20 cellular contexts compared by ENCODE assay signal in genomic region chrX:45956222-45956867, GRCh38.
DNase-seq lines count a peak whose midpoint lies in the region; ATAC-seq, FAIRE-seq and TF ChIP-seq lines count a peak whose summit lies in the region.
"Had no signal": no experiment of that assay in that cellular context is flagged by ENCODE, and none has a peak within 500 bp of the region (broad histone marks: within the 10 kb centered on the region; RNA-seq: fewer than 3 reads in every experiment).

No MANE protein-coding gene starts in this region.

- H4K20me1 ChIP-seq in HepG2 (ENCODE audit: insufficient read depth, low read length) (no peaks in the 10 kb centered on the region), K562 (replicated peaks; ENCODE audit: control insufficient read depth, insufficient read depth, low read length) (no peaks in the 10 kb centered on the region), OCI-LY7 (ENCODE audit: insufficient read depth, low read length) (no peaks in the 10 kb centered on the region)
- H4K20me1 ChIP-seq: BLaER1 treated with 17β-estradiol and CSF1 and Interleukin-3, amounts not matched to agents 10 nM and 100 nM had no signal

- DNase-seq in DMS53 (lab: John Stamatoyannopoulos, UW) (peak; percentile 2), DMS53 treated with DMSO at 0.1 percent for 48 hours (lab: John Stamatoyannopoulos, UW; ENCODE audit: unreplicated experiment) (no peak), HepG2 (ENCODE audit: low spot score) (no peak), right lobe of liver (no peak), K562 (ENCODE audit: extremely low read depth in 1 of 4, low spot score in 3 of 4) (no peak), MV-4-11 (lab: John Stamatoyannopoulos, UW) (no peak), OCI-LY7 (ENCODE audit: low spot score) (no peak)
- DNase-seq: Calu3; CD8-positive, alpha-beta T cell; HFFc6 had no signal

- H3K27me3 ChIP-seq in HepG2 (ENCODE audit: control insufficient read depth in 1 of 2, insufficient read depth in 2 of 2, low read length in 2 of 2), result no peaks in the 10 kb centered on the region
- H3K27me3 ChIP-seq in right lobe of liver, result no peaks in the 10 kb centered on the region
- no peaks in the 10 kb centered on the region for H3K27me3 ChIP-seq in K562 (ENCODE audit: control insufficient read depth in 2 of 2, insufficient read depth in 2 of 2, low read length in 2 of 2)
- H3K27me3 ChIP-seq: BLaER1 treated with 17β-estradiol and CSF1 and Interleukin-3, amounts not matched to agents 10 nM and 100 nM had no signal

- TF ChIP-seq RAD21 in HepG2 (CRISPR knock-in tag; IDR thresholded peaks at IDR 0.05) (no peak), K562 (CRISPR knock-in tag; conservative IDR thresholded peaks at IDR 0.05 in 1 of 2, IDR thresholded peaks at IDR 0.05 in 1 of 2) (no peak)

- no peaks in the 10 kb centered on the region for H3K4me1 ChIP-seq in HepG2 (ENCODE audit: insufficient read depth, low read length)
- H3K4me1 ChIP-seq in right lobe of liver, result no peaks in the 10 kb centered on the region
- no peaks in the 10 kb centered on the region for H3K4me1 ChIP-seq in K562 (replicated peaks in 1 of 2; ENCODE audit: control insufficient read depth in 2 of 2, insufficient read depth in 2 of 2, low read length in 2 of 2)
- no peaks in the 10 kb centered on the region for H3K4me1 ChIP-seq in OCI-LY7 (ENCODE audit: insufficient read depth, low read length, poor library complexity, severe bottlenecking)
- H3K4me1 ChIP-seq: BLaER1 treated with 17β-estradiol and CSF1 and Interleukin-3, amounts not matched to agents 10 nM and 100 nM had no signal

- H2AFZ ChIP-seq in HepG2 (ENCODE audit: low read length) (no peak overlapping the region), K562 (ENCODE audit: low read depth, low read length) (no peak overlapping the region), OCI-LY7 (ENCODE audit: low read length) (no peak overlapping the region)
- H2AFZ ChIP-seq: GM23338 had no signal

- TF ChIP-seq POLR2A in HepG2 (IDR thresholded peaks at IDR 0.05; ENCODE audit: insufficient read depth in 1 of 2, low read depth in 2 of 2, low read length in 2 of 2) (no peak), right lobe of liver (IDR thresholded peaks at IDR 0.05) (no peak), K562 (conservative IDR thresholded peaks at IDR 0.05) (no peak)

- ATAC-seq in HepG2, result no peak
- ATAC-seq in right lobe of liver, result no peak
- ATAC-seq in K562, result no peak
- no peak for ATAC-seq in HG03045 (IDR thresholded peaks at IDR 0.05; ENCODE audit: unreplicated experiment)
- ATAC-seq: CD8-positive, alpha-beta T cell; GM23338; HCT116 had no signal

- no peak overlapping the region for H3K4me2 ChIP-seq in HepG2 (ENCODE audit: low read depth, low read length)
- H3K4me2 ChIP-seq in K562 (ENCODE audit: insufficient read depth, low read length), result no peak overlapping the region
- no peak overlapping the region for H3K4me2 ChIP-seq in OCI-LY7 (ENCODE audit: low read length)
- H3K4me2 ChIP-seq: BLaER1 treated with 17β-estradiol and CSF1 and Interleukin-3, amounts not matched to agents 10 nM and 100 nM; GM23338 had no signal

- FAIRE-seq in HepG2 (lab: Jason Lieb, UNC), result no peak
- no peak for FAIRE-seq in K562 (lab: Jason Lieb, UNC)
- FAIRE-seq: G401.6, GM12892, GM18507, H54, HTR-8/SVneo had no signal

- CTCF ChIA-PET in HepG2 (lab: Yijun Ruan, JAX; ENCODE audit: low intra/inter-chr PET ratio, low total read pairs) (no interaction called here), K562 (lab: Yijun Ruan, JAX; ENCODE audit: low intra/inter-chr PET ratio) (no interaction called here), OCI-LY7 (lab: Charles Lee; ENCODE audit: unreplicated experiment) (no interaction called here)

- in situ Hi-C loops in HepG2 (cut with HindIII; ENCODE audit: extremely low pct_ligation_motif_present, low pct_unique_long_range_greater_than_20kb), result no loop called here
- in situ Hi-C loops in K562 (cut with MboI), result no loop called here

- no peaks in the 10 kb centered on the region for H3K9me2 ChIP-seq in OCI-LY7 (ENCODE audit: insufficient read depth, low read length)

- H3K27ac ChIP-seq in HepG2 (ENCODE audit: extremely low read length, insufficient read depth, low read length) (no peak overlapping the region), right lobe of liver (no peak overlapping the region), K562 (ENCODE audit: extremely low read depth, low read depth, low read length) (no peak overlapping the region), OCI-LY7 (ENCODE audit: low read depth, low read length, poor library complexity, severe bottlenecking) (no peak overlapping the region)
- H3K27ac ChIP-seq: 22Rv1; BLaER1 treated with 17β-estradiol and CSF1 and Interleukin-3, amounts not matched to agents 10 nM and 100 nM had no signal

- H3K9me3 ChIP-seq in HepG2 (ENCODE audit: low read length) (no peaks in the 10 kb centered on the region), right lobe of liver (no peaks in the 10 kb centered on the region), K562 (replicated peaks; ENCODE audit: control insufficient read depth, insufficient read depth, low read depth, low read length) (no peaks in the 10 kb centered on the region), OCI-LY7 (ENCODE audit: low read length) (no peaks in the 10 kb centered on the region)

- WGBS in HepG2 (ENCODE audit: low lambda C conversion rate), result 61% methylated on average over 3 of the region's 4 CpGs
- 46% methylated on average over 4 of the region's 4 CpGs for WGBS in right lobe of liver (ENCODE audit: insufficient coverage, low coverage, low lambda C conversion rate, missing lambda C conversion rate)
- 3% methylated on average over 4 of the region's 4 CpGs for WGBS in K562 (ENCODE audit: insufficient coverage, low coverage, missing lambda C conversion rate)

- intact Hi-C loops in HepG2 (cut with micrococcal nuclease; ENCODE audit: unreplicated experiment) (no loop called here), right lobe of liver (cut with DNase I) (no loop called here), K562 (cut with micrococcal nuclease) (no loop called here), OCI-LY7 (cut with micrococcal nuclease; ENCODE audit: unreplicated experiment) (no loop called here)

- POLR2A ChIA-PET in HepG2 (lab: Yijun Ruan, JAX), result no interaction called here
- POLR2A ChIA-PET in K562 (lab: Yijun Ruan, JAX), result no interaction called here
- POLR2A ChIA-PET in OCI-LY7 (lab: Charles Lee), result no interaction called here

- TF ChIP-seq CTCF in HepG2 (CRISPR knock-in tag; IDR thresholded peaks at IDR 0.05) (no peak), right lobe of liver (IDR thresholded peaks at IDR 0.05) (no peak), K562 (IDR thresholded peaks at IDR 0.05 in 2 of 3, conservative IDR thresholded peaks at IDR 0.05 in 1 of 3; ENCODE audit: insufficient read depth in 2 of 3, low read depth in 1 of 3, low read length in 3 of 3) (no peak), OCI-LY7 (conservative IDR thresholded peaks at IDR 0.05; ENCODE audit: low read length) (no peak)

- H3K9ac ChIP-seq in HepG2 (ENCODE audit: insufficient read depth, low read depth, low read length) (no peak overlapping the region), K562 (ENCODE audit: insufficient read depth in 1 of 2, low read depth in 2 of 2, low read length in 2 of 2) (no peak overlapping the region)
- H3K9ac ChIP-seq: BLaER1 treated with 17β-estradiol and CSF1 and Interleukin-3, amounts not matched to agents 10 nM and 100 nM had no signal

- H3K36me3 ChIP-seq in HepG2 (replicated peaks in 1 of 2; ENCODE audit: control insufficient read depth in 1 of 2, insufficient read depth in 2 of 2, low read length in 2 of 2), result no peaks in the 10 kb centered on the region
- no peaks in the 10 kb centered on the region for H3K36me3 ChIP-seq in right lobe of liver
- H3K36me3 ChIP-seq in K562 (ENCODE audit: control insufficient read depth, insufficient read depth, low read length), result no peaks in the 10 kb centered on the region
- H3K36me3 ChIP-seq in OCI-LY7 (ENCODE audit: insufficient read depth, low read length), result no peaks in the 10 kb centered on the region
- H3K36me3 ChIP-seq: BLaER1 treated with 17β-estradiol and CSF1 and Interleukin-3, amounts not matched to agents 10 nM and 100 nM had no signal

- TF ChIP-seq EP300 in HepG2 (IDR thresholded peaks at IDR 0.05; ENCODE audit: low read depth in 2 of 2, low read length in 2 of 2) (no peak), HepG2 (CRISPR knock-in tag; IDR thresholded peaks at IDR 0.05; ENCODE audit: borderline replicate concordance) (no peak), K562 (IDR thresholded peaks at IDR 0.05; ENCODE audit: low read length) (no peak)

- H3K79me2 ChIP-seq in HepG2 (ENCODE audit: insufficient read depth, low read length) (no peaks in the 10 kb centered on the region), K562 (ENCODE audit: control insufficient read depth, insufficient read depth, low read length) (no peaks in the 10 kb centered on the region), OCI-LY7 (ENCODE audit: insufficient read depth, low read depth, low read length) (no peaks in the 10 kb centered on the region)

- no peaks in the 10 kb centered on the region for H3K9me1 ChIP-seq in K562 (ENCODE audit: control insufficient read depth, insufficient read depth, low read length)

- BruUV-seq in HepG2 (replicated peaks; lab: Mats Ljungman, UMichigan) (no TSS peak), K562 (replicated peaks; lab: Mats Ljungman, UMichigan) (no TSS peak), OCI-LY7 (replicated peaks; lab: Mats Ljungman, UMichigan) (no TSS peak)

- H3K4me3 ChIP-seq in HepG2 (replicated peaks in 1 of 3; ENCODE audit: insufficient read depth in 1 of 3, low read depth in 2 of 3, low read length in 3 of 3) (no peak overlapping the region), right lobe of liver (no peak overlapping the region), K562 (no peak overlapping the region), OCI-LY7 (ENCODE audit: low read depth, low read length, poor library complexity, severe bottlenecking) (no peak overlapping the region)
- H3K4me3 ChIP-seq: BLaER1 treated with 17β-estradiol and CSF1 and Interleukin-3, amounts not matched to agents 10 nM and 100 nM; GM23338 had no signal

TF ChIP-seq in K562, 482 proteins besides CTCF, POLR2A, EP300 and RAD21 (continues in another document):
- TF ChIP-seq ELK3 (CRISPR knock-in tag; IDR thresholded peaks at IDR 0.05), result no peak
- no peak for TF ChIP-seq PRMT5 (CRISPR knock-in tag; IDR thresholded peaks at IDR 0.05)
- TF ChIP-seq ZNF445 (CRISPR knock-in tag; IDR thresholded peaks at IDR 0.05; ENCODE audit: low read depth), result no peak
- TF ChIP-seq PTBP1 (IDR thresholded peaks at IDR 0.05; ENCODE audit: low read depth, low read length), result no peak
- TF ChIP-seq RCOR1 (IDR thresholded peaks at IDR 0.05; ENCODE audit: borderline replicate concordance in 1 of 2, low read depth in 2 of 2, low read length in 2 of 2), result no peak
- no peak for TF ChIP-seq MCM3 (IDR thresholded peaks at IDR 0.05)
